In genomic region chr12:106804668-106805067, GRCh38 we compare ENCODE assay signal across 27 cellular contexts.
"Had no signal": no experiment of that assay in that cellular context is flagged by ENCODE, and none has a peak within 500 bp of the region (broad histone marks: within the 10 kb centered on the region; RNA-seq: fewer than 3 reads in every experiment).

No MANE protein-coding gene starts in this region.

- FAIRE-seq: endometrium, pancreas had no signal

- H3K4me1 ChIP-seq: neural progenitor cell, pancreas, prostate gland, right lobe of liver, testis, upper lobe of right lung, vagina had no signal

- H3K27ac ChIP-seq: gastrocnemius medialis, heart right ventricle, neural progenitor cell, pancreas, prostate gland, right lobe of liver, spleen, testis, tibial nerve, upper lobe of right lung, vagina had no signal

- H3K36me3 ChIP-seq: gastrocnemius medialis, neural progenitor cell, pancreas, prostate gland, right lobe of liver had no signal

- H3K9me3 Mint-ChIP-seq: naive thymus-derived CD4-positive, alpha-beta T cell; neural progenitor cell; stimulated activated memory B cell treated with anti-CD40 and anti-IgM and Interleukin-4, amounts not matched to agents 10 μg/mL and 1 μg/mL and 100 μg/mL, for 72 hours; stimulated activated naive CD8-positive, alpha-beta T cell treated with anti-CD3 and anti-CD28 coated beads, Interleukin-15, Interleukin-2, amounts not matched to agents 100 ng/mL and 50 ng/mL, for 24 hours had no signal

- H3K4me3 ChIP-seq: gastrocnemius medialis, heart right ventricle, lung, neural progenitor cell, pancreas, prostate gland, right lobe of liver, spleen, testis, tibial nerve, upper lobe of right lung, vagina had no signal

- H3K27me3 ChIP-seq: gastrocnemius medialis, heart right ventricle, neural progenitor cell, pancreas, right lobe of liver, spleen, testis, tibial nerve, upper lobe of right lung, vagina had no signal

- H3K9ac ChIP-seq: neural progenitor cell had no signal

- H3K4me3 Mint-ChIP-seq: naive thymus-derived CD4-positive, alpha-beta T cell; neural progenitor cell; stimulated activated memory B cell treated with anti-CD40 and anti-IgM and Interleukin-4, amounts not matched to agents 10 μg/mL and 1 μg/mL and 100 μg/mL, for 72 hours; stimulated activated naive CD8-positive, alpha-beta T cell treated with anti-CD3 and anti-CD28 coated beads, Interleukin-15, Interleukin-2, amounts not matched to agents 100 ng/mL and 50 ng/mL, for 24 hours had no signal

- H3K4me2 ChIP-seq: neural progenitor cell had no signal

- ATAC-seq: esophagus mucosa; gastrocnemius medialis; left ventricle myocardium superior; naive thymus-derived CD4-positive, alpha-beta T cell; pancreas; right lobe of liver; stimulated activated memory B cell treated with anti-CD40 and anti-IgM and Interleukin-4, amounts not matched to agents 10 μg/mL and 1 μg/mL and 100 μg/mL, for 72 hours; upper lobe of right lung had no signal

- H2AFZ ChIP-seq: neural progenitor cell had no signal

- H3K9me3 ChIP-seq: gastrocnemius medialis, heart right ventricle, pancreas, prostate gland, right lobe of liver, spleen, testis, tibial nerve, upper lobe of right lung, vagina had no signal

- H3K27ac Mint-ChIP-seq: neural progenitor cell; stimulated activated memory B cell treated with anti-CD40 and anti-IgM and Interleukin-4, amounts not matched to agents 10 μg/mL and 1 μg/mL and 100 μg/mL, for 72 hours; stimulated activated naive CD8-positive, alpha-beta T cell treated with anti-CD3 and anti-CD28 coated beads, Interleukin-15, Interleukin-2, amounts not matched to agents 100 ng/mL and 50 ng/mL, for 24 hours had no signal

- H3K27me3 Mint-ChIP-seq: naive thymus-derived CD4-positive, alpha-beta T cell; stimulated activated memory B cell treated with anti-CD40 and anti-IgM and Interleukin-4, amounts not matched to agents 10 μg/mL and 1 μg/mL and 100 μg/mL, for 72 hours; stimulated activated naive CD8-positive, alpha-beta T cell treated with anti-CD3 and anti-CD28 coated beads, Interleukin-15, Interleukin-2, amounts not matched to agents 100 ng/mL and 50 ng/mL, for 24 hours had no signal

- DNase-seq: effector memory CD4-positive, alpha-beta T cell; gastrocnemius medialis; heart right ventricle; hypothalamus; islet precursor cell; left ventricle myocardium superior; mesenchymal stem cell; naive thymus-derived CD4-positive, alpha-beta T cell; nucleus accumbens; pancreas; retina; right lobe of liver; spleen; stimulated activated CD4-positive, alpha-beta T cell treated with anti-CD3 and anti-CD28 coated beads, Interleukin-15, amount 100 ng/mL, for 24 hours; stimulated activated CD4-positive, alpha-beta T cell treated with anti-CD3 and anti-CD28 coated beads, Interleukin-1b, Interleukin-23, amount 100 ng/mL, for 48 hours; stimulated activated CD4-positive, alpha-beta T cell treated with anti-CD3 and anti-CD28 coated beads, Interleukin-4, amount 100 ng/mL, for 24 hours; testis; upper lobe of right lung had no signal
